12 cellular contexts compared by ENCODE assay signal in the genomic region with DNA sequence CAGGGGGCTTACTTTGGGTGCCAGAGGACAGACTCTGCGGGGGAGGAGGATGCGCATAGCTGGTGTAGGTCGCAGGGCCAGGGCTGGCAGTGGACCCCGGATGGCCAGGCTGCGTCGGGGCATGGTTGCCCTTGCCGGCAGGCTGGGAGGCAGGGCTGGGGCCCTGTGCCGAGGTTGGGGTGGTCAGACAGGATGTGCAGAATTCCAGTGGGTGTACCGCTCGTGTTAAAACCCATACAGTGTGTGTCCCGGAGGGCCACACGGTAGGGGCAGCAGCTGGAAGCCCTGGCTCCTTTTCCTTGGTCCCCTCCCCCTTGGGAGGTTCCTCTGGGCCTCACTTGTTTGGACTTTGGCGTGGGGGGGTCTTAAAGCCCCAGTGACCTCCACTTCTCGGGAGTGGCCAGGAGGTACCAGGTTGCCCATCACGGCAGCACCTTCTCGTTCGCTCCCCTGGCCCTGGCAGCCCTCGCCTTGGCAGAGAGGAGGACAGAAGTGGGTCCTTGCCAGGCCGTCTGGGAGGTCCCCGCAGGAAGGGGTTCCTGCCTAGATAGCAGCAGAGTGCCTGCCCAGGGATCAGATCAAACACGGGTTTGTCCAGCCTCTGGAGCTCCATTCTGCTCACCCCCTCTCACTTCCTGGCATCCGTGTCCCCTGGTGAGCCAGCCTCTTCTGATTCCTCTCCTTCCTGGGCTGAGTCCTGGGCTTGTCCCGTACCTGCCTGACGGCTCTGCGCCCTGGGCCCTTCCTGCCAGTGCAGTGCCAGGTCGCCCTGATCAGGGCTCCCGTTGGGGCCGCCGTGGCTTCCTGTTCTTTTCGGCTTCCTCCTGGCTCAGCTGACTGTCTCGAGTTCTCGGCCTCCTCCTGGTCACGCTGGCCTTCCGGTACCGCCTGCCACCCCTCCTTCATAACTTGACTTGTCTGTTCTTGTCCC. TPM values are rescaled to one million over a fixed set of nuclear protein-coding genes. Genes with fewer than 3 reads are reported as not detected.
DNase-seq lines count a peak whose midpoint lies in the region; ATAC-seq lines count a peak whose summit lies in the region.
"Had no signal": no experiment of that assay in that cellular context is flagged by ENCODE, and none has a peak within 500 bp of the region (broad histone marks: within the 10 kb centered on the region; RNA-seq: fewer than 3 reads in every experiment).

No MANE protein-coding gene starts in this region.

- ATAC-seq in naive thymus-derived CD4-positive, alpha-beta T cell, result peak; percentile 63

- no peak overlapping the region for H3K4me3 Mint-ChIP-seq in activated naive CD4-positive, alpha-beta T cell treated with anti-CD3 and anti-CD28 coated beads, Interleukin-2, amount 10 ng/mL, durations not matched to agents 7 days and 5 days
- H3K4me3 Mint-ChIP-seq in naive thymus-derived CD4-positive, alpha-beta T cell, result peak overlapping the region in 7 of 10 donors; percentile 18 to 57 (median 35)

- H3K27me3 Mint-ChIP-seq in activated naive CD4-positive, alpha-beta T cell treated with anti-CD3 and anti-CD28 coated beads, Interleukin-2, amount 10 ng/mL, durations not matched to agents 7 days and 5 days, result peaks cover 46% of the 10 kb centered on the region
- peaks cover 0 to 21% (median 0%) of the 10 kb centered on the region in 5 donors for H3K27me3 Mint-ChIP-seq in naive thymus-derived CD4-positive, alpha-beta T cell

- peak overlapping the region; percentile 34 to 45 for H3K4me3 ChIP-seq in esophagus (ENCODE audit: low read depth in 1 of 2, low read length in 2 of 2)
- no peak overlapping the region for H3K4me3 ChIP-seq in naive thymus-derived CD4-positive, alpha-beta T cell (ENCODE audit: low read length)
- H3K4me3 ChIP-seq: MG63 had no signal

- H3K36me3 ChIP-seq in esophagus (ENCODE audit: control insufficient read depth in 2 of 2, insufficient read depth in 2 of 2, low read length in 1 of 2), result no peaks in the 10 kb centered on the region
- no peaks in the 10 kb centered on the region for H3K36me3 ChIP-seq in naive thymus-derived CD4-positive, alpha-beta T cell (ENCODE audit: control insufficient read depth in 2 of 3, insufficient read depth in 3 of 3, low read length in 3 of 3)
- H3K36me3 ChIP-seq: MG63 had no signal

- H3K27ac ChIP-seq in esophagus (ENCODE audit: low read depth in 2 of 2, low read length in 1 of 2), result peak overlapping the region; percentile 99
- H3K27ac ChIP-seq in naive thymus-derived CD4-positive, alpha-beta T cell (ENCODE audit: low read depth, low read length), result no peak overlapping the region

- peaks cover 16% of the 10 kb centered on the region for H3K4me1 Mint-ChIP-seq in activated naive CD4-positive, alpha-beta T cell treated with anti-CD3 and anti-CD28 coated beads, Interleukin-2, amount 10 ng/mL, durations not matched to agents 7 days and 5 days
- peaks cover 14 to 41% (median 30%) of the 10 kb centered on the region in 7 donors for H3K4me1 Mint-ChIP-seq in naive thymus-derived CD4-positive, alpha-beta T cell

- H3K27me3 ChIP-seq in esophagus (ENCODE audit: control insufficient read depth in 1 of 2, insufficient read depth in 2 of 2, low read length in 2 of 2), result no peaks in the 10 kb centered on the region
- H3K27me3 ChIP-seq in naive thymus-derived CD4-positive, alpha-beta T cell (ENCODE audit: control insufficient read depth in 2 of 2, insufficient read depth in 2 of 2, low read length in 2 of 2), result no peaks in the 10 kb centered on the region
- H3K27me3 ChIP-seq: MG63 had no signal

- DNase-seq in activated naive CD4-positive, alpha-beta T cell treated with anti-CD3 and anti-CD28 coated beads, Interleukin-2, amount 10 ng/mL, durations not matched to agents 7 days and 5 days, result peak; percentile 36
- no peak for DNase-seq in activated naive CD4-positive, alpha-beta T cell (lab: John Stamatoyannopoulos, UW)
- DNase-seq in naive thymus-derived CD4-positive, alpha-beta T cell, result no peak
- DNase-seq in ureter (ENCODE audit: low spot score) (peak; percentile 91), NCI-H526 treated with DMSO at 0.1 percent for 48 hours (lab: John Stamatoyannopoulos, UW) (no peak), GM03348 (ENCODE audit: low spot score) (no peak), NCI-H524 (lab: John Stamatoyannopoulos, UW) (no peak)
- DNase-seq: MG63 had no signal

- CTCF ChIA-PET in activated naive CD4-positive, alpha-beta T cell treated with anti-CD3 and anti-CD28 coated beads, Interleukin-2, amount 10 ng/mL, durations not matched to agents 7 days and 5 days (lab: Charles Lee), result no interaction called here
- CTCF ChIA-PET in naive thymus-derived CD4-positive, alpha-beta T cell (lab: Charles Lee), result no interaction called here

- intact Hi-C loops in naive thymus-derived CD4-positive, alpha-beta T cell (cut with micrococcal nuclease), result no loop called here

- H3K27ac Mint-ChIP-seq in activated naive CD4-positive, alpha-beta T cell treated with anti-CD3 and anti-CD28 coated beads, Interleukin-2, amount 10 ng/mL, durations not matched to agents 7 days and 5 days, result no peak overlapping the region
- peak overlapping the region in 2 of 9 donors; percentile 68 to 83 for H3K27ac Mint-ChIP-seq in naive thymus-derived CD4-positive, alpha-beta T cell
- H3K27ac Mint-ChIP-seq: activated T-helper 2 cell treated with anti-CD3 and anti-CD28 coated beads, Interferon-gamma antibody, Interleukin-2, Interleukin-4, amounts not matched to agents 10 μg/mL and 5 μg/mL and 100 μg/mL, durations not matched to agents 14 hours and 24 hours and 36 hours had no signal

- POLR2A ChIA-PET in naive thymus-derived CD4-positive, alpha-beta T cell (lab: Charles Lee), result no interaction called here

- peaks cover 0 to 5% of the 10 kb centered on the region in 2 donors for H3K9me3 ChIP-seq in esophagus (ENCODE audit: control insufficient read depth in 2 of 2, insufficient read depth in 1 of 2, low read depth in 1 of 2, low read length in 1 of 2)
- peaks cover 0 to 5% (median 0%) of the 10 kb centered on the region in 3 experiments for H3K9me3 ChIP-seq in naive thymus-derived CD4-positive, alpha-beta T cell (ENCODE audit: control insufficient read depth in 2 of 3, low read length in 3 of 3)

- H3K4me1 ChIP-seq in esophagus (ENCODE audit: control insufficient read depth in 2 of 2, insufficient read depth in 2 of 2, low read length in 1 of 2), result peaks cover 6 to 24% of the 10 kb centered on the region in 2 donors
- peaks cover 0 to 4% of the 10 kb centered on the region in 2 donors for H3K4me1 ChIP-seq in naive thymus-derived CD4-positive, alpha-beta T cell (ENCODE audit: control insufficient read depth in 2 of 2, insufficient read depth in 2 of 2, low read length in 2 of 2)

- H3K9me3 Mint-ChIP-seq in activated naive CD4-positive, alpha-beta T cell treated with anti-CD3 and anti-CD28 coated beads, Interleukin-2, amount 10 ng/mL, durations not matched to agents 7 days and 5 days, result peaks cover 11% of the 10 kb centered on the region
- peaks cover 4 to 17% (median 7%) of the 10 kb centered on the region in 11 donors for H3K9me3 Mint-ChIP-seq in naive thymus-derived CD4-positive, alpha-beta T cell

- peaks cover 6% of the 10 kb centered on the region for H3K36me3 Mint-ChIP-seq in activated naive CD4-positive, alpha-beta T cell treated with anti-CD3 and anti-CD28 coated beads, Interleukin-2, amount 10 ng/mL, durations not matched to agents 7 days and 5 days
- peaks cover 0 to 20% (median 13%) of the 10 kb centered on the region in 5 donors for H3K36me3 Mint-ChIP-seq in naive thymus-derived CD4-positive, alpha-beta T cell

- WGBS in esophagus, 2 donors, result 37 to 47% methylated on average over 34 to 35 of the region's 35 CpGs

RNA-seq across cellular contexts. Expression of gene HGFAC, which starts 56.7 kb away (rescaled TPM):
- under 1 TPM; 0.53 to 0.55 TPM for polyA plus RNA-seq in esophagus
- total RNA-seq in naive thymus-derived CD4-positive, alpha-beta T cell, result under 1 TPM in 2 of 5 experiments, not detected in 3; 0.54 to 0.82 TPM
- not detected for polyA plus RNA-seq in naive thymus-derived CD4-positive, alpha-beta T cell
- total RNA-seq in ureter, result not detected
- total RNA-seq: activated T-helper 2 cell treated with anti-CD3 and anti-CD28 coated beads, Interferon-gamma antibody, Interleukin-2, Interleukin-4, amounts not matched to agents 10 μg/mL and 5 μg/mL and 100 μg/mL, durations not matched to agents 14 hours and 24 hours and 36 hours; pulmonary artery endothelial cell; SK-MEL-5 had no signal

Comparison
In these comparisons a context has a peak if more than half of its experiments do, and no peak if none do; other contexts are left out.
1. DNase-seq: peak in activated naive CD4-positive, alpha-beta T cell treated with anti-CD3 and anti-CD28 coated beads, Interleukin-2, amount 10 ng/mL, durations not matched to agents 7 days and 5 days (single experiment) and ureter (single experiment); none in activated naive CD4-positive, alpha-beta T cell (0 of 4), naive thymus-derived CD4-positive, alpha-beta T cell (0 of 9), NCI-H526 treated with DMSO at 0.1 percent for 48 hours (single experiment), GM03348 (single experiment) and NCI-H524 (0 of 2).